In the genomic region with DNA sequence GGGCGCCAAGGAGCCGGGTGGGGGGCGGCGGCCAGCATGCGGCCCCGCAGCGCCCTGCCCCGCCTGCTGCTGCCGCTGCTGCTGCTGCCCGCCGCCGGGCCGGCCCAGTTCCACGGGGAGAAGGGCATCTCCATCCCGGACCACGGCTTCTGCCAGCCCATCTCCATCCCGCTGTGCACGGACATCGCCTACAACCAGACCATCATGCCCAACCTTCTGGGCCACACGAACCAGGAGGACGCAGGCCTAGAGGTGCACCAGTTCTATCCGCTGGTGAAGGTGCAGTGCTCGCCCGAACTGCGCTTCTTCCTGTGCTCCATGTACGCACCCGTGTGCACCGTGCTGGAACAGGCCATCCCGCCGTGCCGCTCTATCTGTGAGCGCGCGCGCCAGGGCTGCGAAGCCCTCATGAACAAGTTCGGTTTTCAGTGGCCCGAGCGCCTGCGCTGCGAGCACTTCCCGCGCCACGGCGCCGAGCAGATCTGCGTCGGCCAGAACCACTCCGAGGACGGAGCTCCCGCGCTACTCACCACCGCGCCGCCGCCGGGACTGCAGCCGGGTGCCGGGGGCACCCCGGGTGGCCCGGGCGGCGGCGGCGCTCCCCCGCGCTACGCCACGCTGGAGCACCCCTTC, we compare ENCODE assay signal across 8 cellular contexts. TPM values are rescaled to one million over a fixed set of nuclear protein-coding genes. Genes with fewer than 3 reads are reported as not detected.
DNase-seq lines count a peak whose midpoint lies in the region; ATAC-seq and TF ChIP-seq lines count a peak whose summit lies in the region.

No MANE protein-coding gene starts in this region.

- H3K36me3 Mint-ChIP-seq in activated naive CD8-positive, alpha-beta T cell: no peaks in the 10 kb centered on the region

- peaks cover 0 to 23% of the 10 kb centered on the region in 2 donors for H3K4me1 ChIP-seq in right atrium auricular region

- H3K27me3 Mint-ChIP-seq in activated naive CD8-positive, alpha-beta T cell: peaks cover 30% of the 10 kb centered on the region

- no peaks in the 10 kb centered on the region for H3K36me3 ChIP-seq in right atrium auricular region

- DNase-seq in DMS53 (lab: John Stamatoyannopoulos, UW) (peak; percentile 70), DMS53 treated with DMSO at 0.1 percent for 48 hours (lab: John Stamatoyannopoulos, UW; ENCODE audit: unreplicated experiment) (no peak), NCI-H69 (lab: John Stamatoyannopoulos, UW) (peak; percentile 77), right atrium auricular region (ENCODE audit: low spot score) (no peak), skeletal muscle cell (ENCODE audit: low read depth) (no peak), NK-92 (lab: John Stamatoyannopoulos, UW; ENCODE audit: unreplicated experiment) (no peak)

- H3K27ac Mint-ChIP-seq in activated naive CD8-positive, alpha-beta T cell: no peak overlapping the region

- H3K9me3 ChIP-seq in right atrium auricular region: no peaks in the 10 kb centered on the region

- H3K4me3 Mint-ChIP-seq in activated naive CD8-positive, alpha-beta T cell: peak overlapping the region; percentile 90

- no peaks in the 10 kb centered on the region for H3K27me3 ChIP-seq in right atrium auricular region

- H3K4me1 Mint-ChIP-seq in activated naive CD8-positive, alpha-beta T cell (ENCODE audit: low read depth): peaks cover 22% of the 10 kb centered on the region

- no peak for ATAC-seq in HG03039 (IDR thresholded peaks at IDR 0.05; ENCODE audit: unreplicated experiment)

- H3K27ac ChIP-seq in right atrium auricular region: peak overlapping the region; percentile 80 to 87

- H3K4me3 ChIP-seq in right atrium auricular region (peak overlapping the region; percentile 56 to 70), skeletal muscle cell (ENCODE audit: low read depth, low read length) (peak overlapping the region; percentile 68)

- no peak for TF ChIP-seq CTCF in right atrium auricular region (IDR thresholded peaks at IDR 0.05)

- H3K9me3 Mint-ChIP-seq in activated naive CD8-positive, alpha-beta T cell (ENCODE audit: low read depth): no peaks in the 10 kb centered on the region

RNA-seq across cellular contexts. Expression of gene FZD2, which starts 0.5 kb away (rescaled TPM):
- total RNA-seq in right atrium auricular region: 1 to 10 TPM; 1.9 to 4.0 TPM

RNA-seq across cellular contexts. Expression of gene GPATCH8, which starts 54.6 kb away (rescaled TPM):
- total RNA-seq in right atrium auricular region: 10 to 100 TPM; 21.3 to 26.4 TPM

Comparison
In these comparisons a context has a peak if more than half of its experiments do, and no peak if none do; other contexts are left out.
1. DNase-seq: peak in DMS53 (single experiment) and NCI-H69 (single experiment); none in DMS53 treated with DMSO at 0.1 percent for 48 hours (single experiment), right atrium auricular region (single experiment), skeletal muscle cell (single experiment) and NK-92 (single experiment).